ENCODE assay signal across 13 cellular contexts in the genomic region with DNA sequence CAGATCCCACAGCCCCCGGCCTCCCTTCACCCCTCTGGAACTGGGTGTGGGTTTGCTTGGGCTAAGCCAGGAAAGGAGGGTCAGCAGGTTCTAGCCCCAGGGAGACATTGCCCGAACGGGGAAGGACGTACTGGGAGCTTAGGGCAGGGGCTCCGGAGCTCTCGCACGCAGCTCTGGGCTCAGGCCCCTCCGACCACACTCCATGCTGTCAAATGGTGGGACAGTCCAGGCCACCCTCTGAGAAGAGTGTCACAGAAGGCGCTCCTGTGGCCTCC. TPM values are rescaled to one million over a fixed set of nuclear protein-coding genes. Genes with fewer than 3 reads are reported as not detected.
A peak's percentile ranks its signal among the peaks of the same experiment; 100 is the strongest.
DNase-seq lines count a peak whose midpoint lies in the region; ATAC-seq and TF ChIP-seq lines count a peak whose summit lies in the region.
"Had no signal": no experiment of that assay in that cellular context is flagged by ENCODE, and none has a peak within 500 bp of the region (broad histone marks: within the 10 kb centered on the region; RNA-seq: fewer than 3 reads in every experiment).

No MANE protein-coding gene starts in this region.

- H3K27me3 ChIP-seq in left ventricle myocardium inferior (ENCODE audit: low read depth) (no peaks in the 10 kb centered on the region), left lung (no peaks in the 10 kb centered on the region)

- H3K27me3 Mint-ChIP-seq in activated T-cell treated with anti-CD3 and anti-CD28 coated beads, Interleukin-2, amount 50 U/mL, for 4 hours (ENCODE audit: low read depth): no peaks in the 10 kb centered on the region

- H3K36me3 ChIP-seq in left ventricle myocardium inferior: no peaks in the 10 kb centered on the region
- no peaks in the 10 kb centered on the region for H3K36me3 ChIP-seq in left lung
- H3K36me3 ChIP-seq in urinary bladder (ENCODE audit: insufficient read depth): no peaks in the 10 kb centered on the region

- no peak overlapping the region for H3K4me3 Mint-ChIP-seq in activated T-cell treated with anti-CD3 and anti-CD28 coated beads, Interleukin-2, amount 50 U/mL, for 4 hours
- H3K4me3 Mint-ChIP-seq: activated CD4-positive, alpha-beta memory T cell treated with anti-CD3 and anti-CD28 coated beads, Interleukin-2, amount 10 ng/mL, durations not matched to agents 7 days and 5 days; immature natural killer cell had no signal

- ATAC-seq in left cardiac atrium (no peak), left lung (no peak), GM21526 (IDR thresholded peaks at IDR 0.05; ENCODE audit: low FRiP score, unreplicated experiment) (no peak), HG02763 (IDR thresholded peaks at IDR 0.05; ENCODE audit: unreplicated experiment) (no peak)
- no peak for ATAC-seq in activated T-cell treated with anti-CD3 and anti-CD28 coated beads, Interleukin-2, amount 50 U/mL, for 4 hours

- H3K9me3 ChIP-seq in left ventricle myocardium inferior (replicated peaks) (no peaks in the 10 kb centered on the region), left lung (no peaks in the 10 kb centered on the region)
- H3K9me3 ChIP-seq: A549, Caco-2 had no signal

- intact Hi-C loops in left ventricle myocardium inferior (cut with micrococcal nuclease) (no loop called here), left cardiac atrium (cut with DNase I) (loop anchor here in 1 of 2 donors (10.0 kb wide), 1 partner anchor 64 kb away; the partner anchor contains the start of gene ZC3H7B), left lung (cut with DNase I) (no loop called here)

- H3K27ac ChIP-seq in left ventricle myocardium inferior (replicated peaks) (peak overlapping the region; percentile 85), left lung (no peak overlapping the region), urinary bladder (ENCODE audit: low read depth) (peak overlapping the region; percentile 24)
- H3K27ac ChIP-seq: A549 had no signal

- H3K4me1 ChIP-seq in left ventricle myocardium inferior (peaks cover 38% of the 10 kb centered on the region), left lung (peaks cover 13 to 29% of the 10 kb centered on the region in 2 donors), urinary bladder (ENCODE audit: insufficient read depth) (no peaks in the 10 kb centered on the region)

- peak overlapping the region; percentile 69 for H3K4me3 ChIP-seq in left ventricle myocardium inferior
- peak overlapping the region; percentile 17 to 34 for H3K4me3 ChIP-seq in left lung
- H3K4me3 ChIP-seq in retinal pigment epithelial cell (ENCODE audit: low read length): peak overlapping the region; percentile 47
- peak overlapping the region; percentile 27 for H3K4me3 ChIP-seq in urinary bladder (ENCODE audit: low read depth, low read length)
- H3K4me3 ChIP-seq: A549 had no signal

- no peaks in the 10 kb centered on the region for H3K9me3 Mint-ChIP-seq in activated T-cell treated with anti-CD3 and anti-CD28 coated beads, Interleukin-2, amount 50 U/mL, for 4 hours
- H3K9me3 Mint-ChIP-seq: activated CD4-positive, alpha-beta memory T cell treated with anti-CD3 and anti-CD28 coated beads, Interleukin-2, amount 10 ng/mL, durations not matched to agents 7 days and 5 days; immature natural killer cell had no signal

- TF ChIP-seq CTCF in left ventricle myocardium inferior (IDR thresholded peaks at IDR 0.05; ENCODE audit: borderline replicate concordance) (no peak), left lung (IDR thresholded peaks at IDR 0.05) (no peak), retinal pigment epithelial cell (conservative IDR thresholded peaks at IDR 0.05; ENCODE audit: low read depth, low read length) (no peak)

- H3K36me3 Mint-ChIP-seq in activated T-cell treated with anti-CD3 and anti-CD28 coated beads, Interleukin-2, amount 50 U/mL, for 4 hours (ENCODE audit: insufficient read depth): no peaks in the 10 kb centered on the region

- H3K4me1 Mint-ChIP-seq in activated T-cell treated with anti-CD3 and anti-CD28 coated beads, Interleukin-2, amount 50 U/mL, for 4 hours (ENCODE audit: low read depth): no peaks in the 10 kb centered on the region
- H3K4me1 Mint-ChIP-seq: activated CD4-positive, alpha-beta memory T cell treated with anti-CD3 and anti-CD28 coated beads, Interleukin-2, amount 10 ng/mL, durations not matched to agents 7 days and 5 days; immature natural killer cell had no signal

- DNase-seq in left ventricle myocardium inferior (no peak), left cardiac atrium (no peak), left lung (peak in 1 of 2 donors; percentile 52), retinal pigment epithelial cell (ENCODE audit: low read depth) (no peak)
- no peak for DNase-seq in activated T-cell treated with anti-CD3 and anti-CD28 coated beads, Interleukin-2, amount 50 U/mL, for 4 hours
- DNase-seq: activated CD4-positive, alpha-beta memory T cell treated with anti-CD3 and anti-CD28 coated beads, Interleukin-2, amount 10 ng/mL, durations not matched to agents 7 days and 5 days; immature natural killer cell; NCI-H2029 treated with DMSO at 0.1 percent for 48 hours had no signal

- whole genome bisulfite sequencing in urinary bladder: 75% methylated on average over 9 of the region's 9 CpGs

RNA-seq across cellular contexts. Expression of gene TEF, which starts 13.3 kb away (rescaled TPM):
- total RNA-seq in left ventricle myocardium inferior: 20.1 TPM
- total RNA-seq in left cardiac atrium: 10 to 100 TPM; 14.0 to 24.5 TPM
- total RNA-seq in left lung: 10 to 100 TPM; 10.2 to 17.3 TPM
- 9.0 TPM for total RNA-seq in urinary bladder
- 32.1 TPM for polyA plus RNA-seq in urinary bladder
- 1 to 10 TPM; 2.9 to 3.6 (median 3.0) TPM for total RNA-seq in activated T-cell treated with anti-CD3 and anti-CD28 coated beads, Interleukin-2, amount 50 U/mL, for 4 hours

Comparison
In these comparisons a context has a peak if more than half of its experiments do, and no peak if none do; other contexts are left out.
1. H3K27ac ChIP-seq: peak in left ventricle myocardium inferior (single experiment) and urinary bladder (single experiment); none in left lung (0 of 2).
2. Peak in every context shown above with its lines, with median percentiles within 50 percentile points of each other: H3K4me3 ChIP-seq.